In the genomic region with DNA sequence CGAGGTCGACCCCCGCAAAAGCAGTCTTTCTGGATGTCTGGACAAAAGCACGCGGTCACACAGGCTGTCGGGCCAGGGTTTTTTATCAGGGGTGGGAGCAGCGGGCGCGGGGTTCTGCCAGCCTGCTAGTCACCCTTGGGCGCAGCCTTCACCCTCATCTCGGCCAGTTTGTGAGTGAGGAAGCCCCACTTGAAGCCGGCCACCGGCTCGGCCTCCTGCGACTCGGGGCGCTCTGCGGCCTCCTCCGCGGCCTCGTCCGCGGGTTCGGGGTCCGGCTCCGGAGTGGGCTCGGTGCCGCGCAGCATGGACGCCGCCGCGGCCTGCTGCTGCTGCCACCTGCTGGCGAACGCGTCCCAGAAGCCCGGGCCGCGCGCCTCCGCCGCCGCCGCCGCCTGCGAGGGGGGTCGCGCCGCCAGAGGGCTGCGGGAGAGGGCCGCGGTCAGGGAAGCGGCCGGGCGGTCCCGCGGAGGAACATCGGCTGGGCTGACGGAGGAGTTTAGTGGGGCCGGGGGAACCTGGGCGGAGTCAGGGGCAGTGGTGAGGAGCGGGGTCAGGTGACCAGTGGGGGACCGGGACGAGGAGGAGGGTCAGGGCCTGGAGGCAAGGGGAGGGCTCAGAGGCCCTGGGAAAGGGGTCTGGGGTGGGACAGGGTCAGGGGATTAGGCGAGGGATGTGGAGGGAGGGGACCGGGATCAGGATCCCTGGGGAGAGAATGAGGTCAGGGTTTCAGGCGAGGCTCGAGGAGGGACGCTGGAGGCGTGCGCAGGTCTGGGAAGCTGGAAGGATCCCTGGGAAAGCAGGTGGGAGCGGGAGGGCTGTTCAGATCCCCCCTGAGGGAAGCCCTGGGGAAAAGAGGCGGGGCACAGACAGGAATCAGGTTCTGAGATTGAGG, we compare ENCODE assay signal across 8 cellular contexts. TPM values are rescaled to one million over a fixed set of nuclear protein-coding genes. Genes with fewer than 3 reads are reported as not detected.
DNase-seq lines count a peak whose midpoint lies in the region; ATAC-seq, FAIRE-seq and TF ChIP-seq lines count a peak whose summit lies in the region.

No MANE protein-coding gene starts in this region.

- peaks cover 4% of the 10 kb centered on the region for H3K27me3 Mint-ChIP-seq in astrocyte (ENCODE audit: low read depth, unreplicated experiment)

- H3K4me1 ChIP-seq in astrocyte (ENCODE audit: insufficient read depth, low read length): peaks cover 19% of the 10 kb centered on the region

- no peaks in the 10 kb centered on the region for H4K20me1 ChIP-seq in astrocyte (ENCODE audit: insufficient read depth, low read length)

- peak overlapping the region; percentile 72 for H3K4me3 Mint-ChIP-seq in astrocyte (ENCODE audit: unreplicated experiment)

- H3K79me2 ChIP-seq in astrocyte (ENCODE audit: insufficient read depth, low read length): no peaks in the 10 kb centered on the region

- DNase-seq in SK-MEL-5 (ENCODE audit: low read depth, low spot score) (peak; percentile 24), astrocyte (ENCODE audit: low read depth) (no peak), NCI-H1436 (lab: John Stamatoyannopoulos, UW) (no peak)
- peak; percentile 20 to 37 for DNase-seq in stimulated activated CD4-positive, alpha-beta T cell treated with anti-CD3 and anti-CD28 coated beads, Interleukin-12 subunit alpha, Interleukin-12 subunit beta, amount 100 ng/mL, for 24 hours (ENCODE audit: low read depth in 2 of 2)

- H3K9me3 Mint-ChIP-seq in astrocyte (ENCODE audit: unreplicated experiment): no peaks in the 10 kb centered on the region

- peak overlapping the region; percentile 54 for H3K9ac ChIP-seq in astrocyte (ENCODE audit: low read length)

- H3K36me3 ChIP-seq in astrocyte (ENCODE audit: insufficient read depth, low read length): no peaks in the 10 kb centered on the region

- no peak overlapping the region for H3K27ac ChIP-seq in astrocyte (ENCODE audit: low read depth, low read length)

- peak overlapping the region; percentile 80 for H3K4me2 ChIP-seq in astrocyte (ENCODE audit: low read length)

- ATAC-seq in HG03469 (IDR thresholded peaks at IDR 0.05; ENCODE audit: unreplicated experiment): no peak
- no peak for ATAC-seq in HG02885 (IDR thresholded peaks at IDR 0.05; ENCODE audit: poor library complexity, unreplicated experiment)

- FAIRE-seq in astrocyte (lab: Jason Lieb, UNC): no peak

- H2AFZ ChIP-seq in astrocyte (ENCODE audit: low read depth, low read length): peak overlapping the region; percentile 56

- H3K27me3 ChIP-seq in astrocyte (ENCODE audit: insufficient read depth, low read length): peaks cover 2% of the 10 kb centered on the region

- H3K4me3 ChIP-seq in GM12875 (ENCODE audit: low read depth, low read length) (no peak overlapping the region), astrocyte (ENCODE audit: insufficient read depth, low read depth, low read length) (peak overlapping the region; percentile 23), iPS-18c (ENCODE audit: insufficient read depth, low read depth, low read length) (peak overlapping the region; percentile 58)

- peaks cover 13% of the 10 kb centered on the region for H3K4me1 Mint-ChIP-seq in astrocyte (ENCODE audit: low read depth, unreplicated experiment)

- H3K27ac Mint-ChIP-seq in astrocyte (ENCODE audit: unreplicated experiment): peak overlapping the region; percentile 75

- in situ Hi-C loops in SK-MEL-5 (cut with HindIII; ENCODE audit: low pct_unique_long_range_greater_than_20kb, low sequenced_read_pairs): no loop called here

- H3K9me3 ChIP-seq in astrocyte (ENCODE audit: insufficient read depth, low read depth, low read length): no peaks in the 10 kb centered on the region
- H3K9me3 ChIP-seq in iPS-18c (ENCODE audit: control insufficient read depth, insufficient read depth, low read length): no peaks in the 10 kb centered on the region

- TF ChIP-seq CTCF in GM12875 (IDR thresholded peaks at IDR 0.05; ENCODE audit: borderline replicate concordance, insufficient read depth, low read depth, low read length): peak; percentile 78
- TF ChIP-seq CTCF in astrocyte (IDR thresholded peaks at IDR 0.05; ENCODE audit: insufficient read depth, low read depth, low read length): peak; percentile 9

- no peaks in the 10 kb centered on the region for H3K36me3 Mint-ChIP-seq in astrocyte (ENCODE audit: low read depth, unreplicated experiment)

RNA-seq across cellular contexts. Expression of gene C1orf232, which starts 4.5 kb away (rescaled TPM):
- total RNA-seq in SK-MEL-5 (2014; rRNA removed; shearing (Covaris generic)): not detected in 2 replicates
- not detected in 2 replicates for polyA plus RNA-seq in SK-MEL-5 (2015; cell fraction: cytosol; rRNA removed)
- not detected in 2 replicates for polyA plus RNA-seq in SK-MEL-5 (2015; cell fraction: nucleus; rRNA removed)
- not detected in 2 replicates for total RNA-seq in astrocyte

RNA-seq across cellular contexts. Expression of gene FAM110D, which starts 5.4 kb away (rescaled TPM):
- 0.05 TPM in 1 of 2 replicates, not detected in the other for total RNA-seq in SK-MEL-5 (2014; rRNA removed; shearing (Covaris generic))
- 0.05 TPM in 1 of 2 replicates, not detected in the other for polyA plus RNA-seq in SK-MEL-5 (2015; cell fraction: cytosol; rRNA removed)
- not detected in 2 replicates for polyA plus RNA-seq in SK-MEL-5 (2015; cell fraction: nucleus; rRNA removed)
- 0.70 and 0.77 TPM in 2 replicates for total RNA-seq in astrocyte

RNA-seq across cellular contexts. Expression of gene ZNF593, which starts 5.4 kb away (rescaled TPM):
- total RNA-seq in SK-MEL-5 (2014; rRNA removed; shearing (Covaris generic)): 49.2 and 58.5 TPM in 2 replicates
- polyA plus RNA-seq in SK-MEL-5 (2015; cell fraction: cytosol; rRNA removed): 108 and 164 TPM in 2 replicates
- polyA plus RNA-seq in SK-MEL-5 (2015; cell fraction: nucleus; rRNA removed): 16.1 and 30.8 TPM in 2 replicates
- 34.4 and 37.6 TPM in 2 replicates for total RNA-seq in astrocyte

RNA-seq across cellular contexts. Expression of gene ZNF593OS, which starts 7.3 kb away (rescaled TPM):
- total RNA-seq in SK-MEL-5 (2014; rRNA removed; shearing (Covaris generic)): not detected in 2 replicates
- polyA plus RNA-seq in SK-MEL-5 (2015; cell fraction: cytosol; rRNA removed): not detected in 2 replicates
- not detected in 2 replicates for polyA plus RNA-seq in SK-MEL-5 (2015; cell fraction: nucleus; rRNA removed)
- total RNA-seq in astrocyte: not detected in 2 replicates

RNA-seq across cellular contexts. Expression of gene CNKSR1, which starts 13.0 kb away (rescaled TPM):
- 0.08 and 0.27 TPM in 2 replicates for total RNA-seq in SK-MEL-5 (2014; rRNA removed; shearing (Covaris generic))
- polyA plus RNA-seq in SK-MEL-5 (2015; cell fraction: cytosol; rRNA removed): 0.54 and 1.4 TPM in 2 replicates
- polyA plus RNA-seq in SK-MEL-5 (2015; cell fraction: nucleus; rRNA removed): 1.3 and 5.6 TPM in 2 replicates
- total RNA-seq in astrocyte: 4.2 and 5.0 TPM in 2 replicates

Comparison
In these comparisons a context has a peak if more than half of its experiments do, and no peak if none do; other contexts are left out.
1. DNase-seq: peak in SK-MEL-5 (single experiment) and stimulated activated CD4-positive, alpha-beta T cell treated with anti-CD3 and anti-CD28 coated beads, Interleukin-12 subunit alpha, Interleukin-12 subunit beta, amount 100 ng/mL, for 24 hours (2 of 2); none in astrocyte (single experiment) and NCI-H1436 (single experiment).